Comparison of ENCODE assay signal across 13 cellular contexts in the genomic region with DNA sequence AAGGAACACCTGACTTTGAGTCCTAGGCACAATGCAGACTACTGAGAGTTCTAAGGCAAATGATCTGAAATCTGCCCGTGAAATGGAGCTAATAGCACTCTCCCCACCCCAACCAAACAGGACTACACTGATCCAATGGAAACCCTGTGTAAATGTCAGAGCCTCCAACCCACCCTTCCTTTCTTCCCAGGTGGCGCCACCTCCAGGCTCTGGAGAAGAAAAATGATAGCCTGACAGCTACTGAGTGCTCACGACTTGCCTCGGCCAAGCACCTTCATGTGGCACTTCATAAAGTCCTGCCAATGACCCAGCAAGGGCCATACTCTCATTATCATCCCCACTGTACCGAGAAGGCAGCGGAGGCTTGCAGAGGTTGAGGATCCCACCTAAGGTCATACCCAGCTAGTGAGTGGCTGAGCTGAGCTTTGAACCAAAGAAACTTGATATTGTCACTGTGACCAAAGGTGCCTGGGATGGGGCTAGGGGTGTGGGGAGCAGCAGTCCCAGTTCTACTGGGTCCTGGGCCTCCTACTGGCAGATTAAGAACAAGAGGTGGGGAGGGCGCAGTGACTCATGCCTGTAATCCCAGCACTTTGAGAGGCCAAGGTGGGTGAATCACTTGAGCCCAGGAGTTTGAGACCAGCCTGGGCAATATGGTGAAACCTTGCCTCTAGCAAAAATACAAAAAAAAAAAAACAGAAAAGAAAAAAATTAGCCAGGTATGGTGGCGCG. TPM values are rescaled to one million over a fixed set of nuclear protein-coding genes. Genes with fewer than 3 reads are reported as not detected.
DNase-seq lines count a peak whose midpoint lies in the region; ATAC-seq, FAIRE-seq and TF ChIP-seq lines count a peak whose summit lies in the region.
"Had no signal": no experiment of that assay in that cellular context is flagged by ENCODE, and none has a peak within 500 bp of the region (broad histone marks: within the 10 kb centered on the region; RNA-seq: fewer than 3 reads in every experiment).

No MANE protein-coding gene starts in this region.

- 77 to 89% methylated on average over 9 of the region's 9 CpGs for WGBS in pancreas, 2 donors

- no peak overlapping the region for H3K27ac ChIP-seq in pancreas
- H3K27ac ChIP-seq: cardiac muscle cell had no signal

- no peak overlapping the region for H3K27ac Mint-ChIP-seq in HFFc6
- no peak overlapping the region for H3K27ac Mint-ChIP-seq in activated T-helper 17 cell treated with anti-CD3 and anti-CD28 coated beads, Interleukin-2, amount 50 U/mL, for 72 hours

- peaks cover 10% of the 10 kb centered on the region; the same call in 1 of the 2 replicates for H3K4me1 Mint-ChIP-seq in HFFc6 (ENCODE audit: low read depth)
- H3K4me1 Mint-ChIP-seq in activated T-helper 17 cell treated with anti-CD3 and anti-CD28 coated beads, Interleukin-2, amount 50 U/mL, for 72 hours, result no peaks in the 10 kb centered on the region

- H3K27me3 ChIP-seq in GM06990 (replicated peaks; ENCODE audit: control insufficient read depth, insufficient read depth, low read length) (no peaks in the 10 kb centered on the region; the same call in none of the 2 replicates), pancreas (no peaks in the 10 kb centered on the region)
- H3K27me3 ChIP-seq: cardiac muscle cell had no signal

- H3K36me3 Mint-ChIP-seq in HFFc6 (ENCODE audit: low read depth), result no peaks in the 10 kb centered on the region
- no peaks in the 10 kb centered on the region for H3K36me3 Mint-ChIP-seq in activated T-helper 17 cell treated with anti-CD3 and anti-CD28 coated beads, Interleukin-2, amount 50 U/mL, for 72 hours (ENCODE audit: low read depth)

- ATAC-seq in activated T-helper 17 cell treated with anti-CD3 and anti-CD28 coated beads, Interleukin-2, amount 50 U/mL, for 72 hours (replicated peaks), result peak; percentile 60
- peak; percentile 38 for ATAC-seq in left colon
- ATAC-seq in pancreas, result no peak
- ATAC-seq in HG02678 (IDR thresholded peaks at IDR 0.05; ENCODE audit: unreplicated experiment), result no peak
- no peak for ATAC-seq in GM18519 (IDR thresholded peaks at IDR 0.05; ENCODE audit: low FRiP score, unreplicated experiment)
- ATAC-seq: left cardiac atrium had no signal

- no peak for FAIRE-seq in pancreas (lab: Jason Lieb, UNC)
- FAIRE-seq: HTR-8/SVneo had no signal

- intact Hi-C loops in left colon (cut with DNase I, micrococcal nuclease) (no loop called here), pancreas (cut with DNase I) (no loop called here)

- H3K4me3 ChIP-seq in GM06990 (replicated peaks; ENCODE audit: low read depth, low read length) (no peak overlapping the region), pancreas (no peak overlapping the region)
- H3K4me3 ChIP-seq: cardiac muscle cell, esophagus squamous epithelium had no signal

- H3K27me3 Mint-ChIP-seq in HFFc6 (ENCODE audit: insufficient read depth), result peaks cover 36% of the 10 kb centered on the region
- peaks cover 16% of the 10 kb centered on the region for H3K27me3 Mint-ChIP-seq in activated T-helper 17 cell treated with anti-CD3 and anti-CD28 coated beads, Interleukin-2, amount 50 U/mL, for 72 hours

- DNase-seq in GM06990 (ENCODE audit: extremely low read depth, insufficient read length), result no peak
- peak; percentile 28 for DNase-seq in HFFc6
- peak in 1 of 2 donors; percentile 19 for DNase-seq in left colon
- DNase-seq in pancreas, result no peak
- DNase-seq: Caco-2; esophagus squamous epithelium; left cardiac atrium; stimulated activated CD4-positive, alpha-beta T cell treated with anti-CD3 and anti-CD28 coated beads, Interleukin-15, amount 100 ng/mL, for 24 hours had no signal

- H3K36me3 ChIP-seq in GM06990 (ENCODE audit: control insufficient read depth, insufficient read depth, low read length) (no peaks in the 10 kb centered on the region), pancreas (no peaks in the 10 kb centered on the region)
- H3K36me3 ChIP-seq: cardiac muscle cell, esophagus squamous epithelium had no signal

- H3K4me3 Mint-ChIP-seq in HFFc6, result no peak overlapping the region
- no peak overlapping the region for H3K4me3 Mint-ChIP-seq in activated T-helper 17 cell treated with anti-CD3 and anti-CD28 coated beads, Interleukin-2, amount 50 U/mL, for 72 hours

- TF ChIP-seq CTCF in GM06990 (IDR thresholded peaks at IDR 0.05; ENCODE audit: insufficient read depth, low read length, poor library complexity, severe bottlenecking) (peak; percentile 3), HFFc6 (IDR thresholded peaks at IDR 0.05) (peak; percentile 52; the same call in 1 of the 2 replicates), pancreas (IDR thresholded peaks at IDR 0.05) (no peak)

- H3K4me1 ChIP-seq in pancreas, result no peaks in the 10 kb centered on the region

- H3K9me3 ChIP-seq in pancreas, result no peaks in the 10 kb centered on the region
- H3K9me3 ChIP-seq: Caco-2, esophagus squamous epithelium had no signal

- H3K9me3 Mint-ChIP-seq in HFFc6, result peaks cover 4% of the 10 kb centered on the region; the same call in 1 of the 2 replicates
- no peaks in the 10 kb centered on the region for H3K9me3 Mint-ChIP-seq in activated T-helper 17 cell treated with anti-CD3 and anti-CD28 coated beads, Interleukin-2, amount 50 U/mL, for 72 hours

RNA-seq across cellular contexts. Expression of a gene that starts 20.5 kb away (rescaled TPM):
- 10 to 100 TPM; 18.6 to 32.8 (median 21.7) TPM for total RNA-seq in HFFc6 (2021; fragmentation: NEBNext Ultra II Directional; extraction: Animal tissue kit (Norgen Biotek cat#: 25700))
- 10 to 100 TPM in 1 of 2 donors, 1 to 10 TPM in 1; 8.2 to 14.5 TPM for total RNA-seq in activated T-helper 17 cell treated with anti-CD3 and anti-CD28 coated beads, Interleukin-2, amount 50 U/mL, for 72 hours
- total RNA-seq in left colon (100 to 1,000 TPM; 507 to 576 TPM), pancreas (10 to 100 TPM; 22.9 to 45.7 (median 35.4) TPM)
- 10 to 100 TPM; 51.5 to 52.3 TPM for polyA plus RNA-seq in pancreas

RNA-seq across cellular contexts. Expression of a gene that starts 20.8 kb away (rescaled TPM):
- total RNA-seq in HFFc6 (2021; fragmentation: NEBNext Ultra II Directional; extraction: Animal tissue kit (Norgen Biotek cat#: 25700)), result 10 to 100 TPM; 24.9 to 35.5 (median 27.5) TPM
- total RNA-seq in activated T-helper 17 cell treated with anti-CD3 and anti-CD28 coated beads, Interleukin-2, amount 50 U/mL, for 72 hours, result 10 to 100 TPM; 22.7 to 41.6 TPM
- total RNA-seq in left colon (100 to 1,000 TPM; 221 to 250 TPM), pancreas (10 to 100 TPM; 46.4 to 77.2 (median 50.9) TPM)
- 100 to 1,000 TPM in 1 of 2 donors, 10 to 100 TPM in 1; 56.1 to 161 TPM for polyA plus RNA-seq in pancreas

RNA-seq across cellular contexts. Expression of a gene that starts 52.8 kb away (rescaled TPM):
- total RNA-seq in HFFc6 (2021; fragmentation: NEBNext Ultra II Directional; extraction: Animal tissue kit (Norgen Biotek cat#: 25700)), result 10 to 100 TPM; 39.8 to 46.4 (median 43.3) TPM
- 10 to 100 TPM; 39.4 to 41.9 TPM for total RNA-seq in activated T-helper 17 cell treated with anti-CD3 and anti-CD28 coated beads, Interleukin-2, amount 50 U/mL, for 72 hours
- 10 to 100 TPM; 33.2 to 41.1 TPM for total RNA-seq in left colon
- 1 to 10 TPM; 2.6 to 9.1 (median 3.3) TPM for total RNA-seq in pancreas
- 10 to 100 TPM; 10.3 to 11.8 TPM for polyA plus RNA-seq in pancreas

Comparison
In these comparisons a context has a peak if more than half of its experiments do, and no peak if none do; other contexts are left out.
1. CTCF ChIP-seq: peak in GM06990 (single experiment) and HFFc6 (single experiment); none in pancreas (0 of 4).
2. ATAC-seq: peak in activated T-helper 17 cell treated with anti-CD3 and anti-CD28 coated beads, Interleukin-2, amount 50 U/mL, for 72 hours (single experiment) and left colon (single experiment); none in pancreas (0 of 4), HG02678 (single experiment) and GM18519 (single experiment).
3. RNA of a gene that starts 20.5 kb away (total RNA-seq): 507 to 576 TPM in left colon; 22.9 to 45.7 TPM in pancreas, 18.6 to 32.8 TPM in HFFc6 and 8.2 to 14.5 TPM in activated T-helper 17 cell treated with anti-CD3 and anti-CD28 coated beads, Interleukin-2, amount 50 U/mL, for 72 hours; every median in the first group is over 10 times any median in the second.